In genomic region chr3:49120438-49121135, GRCh38 we compare ENCODE assay signal across 8 cellular contexts. TPM values are rescaled to one million over a fixed set of nuclear protein-coding genes. Genes with fewer than 3 reads are reported as not detected.
A peak's percentile ranks its signal among the peaks of the same experiment; 100 is the strongest.
DNase-seq lines count a peak whose midpoint lies in the region; ATAC-seq and TF ChIP-seq lines count a peak whose summit lies in the region.

Gene USP19 (minus strand): TSS chr3:49120823. CDS start chr3:49119145, 1,678 bp downstream.

- H3K36me3 Mint-ChIP-seq in activated CD4-positive, alpha-beta T cell treated with anti-CD3 and anti-CD28 coated beads for 36 hours (ENCODE audit: low read depth) = peaks cover 20% of the 10 kb centered on the region

- no peaks in the 10 kb centered on the region for H3K9me3 Mint-ChIP-seq in activated CD4-positive, alpha-beta T cell treated with anti-CD3 and anti-CD28 coated beads for 36 hours (ENCODE audit: low read depth)

- no peak for TF ChIP-seq CTCF in AG09309 (IDR thresholded peaks at IDR 0.05; ENCODE audit: control insufficient read depth, insufficient read depth, low read depth, low read length, missing control alignments)
- no peak for TF ChIP-seq CTCF in choroid plexus epithelial cell (conservative IDR thresholded peaks at IDR 0.05; ENCODE audit: low read depth, low read length)

- H3K4me3 ChIP-seq in AG09309 (ENCODE audit: control insufficient read depth, low read depth, low read length) (peak within 1 kb of the TSS; percentile 71), choroid plexus epithelial cell (ENCODE audit: low read depth, low read length) (peak within 1 kb of the TSS; percentile 98)

- peak within 1 kb of the TSS; percentile 88 for H3K27ac Mint-ChIP-seq in activated CD4-positive, alpha-beta T cell treated with anti-CD3 and anti-CD28 coated beads for 36 hours

- CTCF ChIA-PET in activated CD4-positive, alpha-beta T cell treated with anti-CD3 and anti-CD28 coated beads for 36 hours (lab: Charles Lee) = interaction anchor here (1.0 to 3.3 kb wide), 4 partner anchors 15 to 50 kb away, joined by 4 to 26 read pairs (median 6); partner anchors contain the start of gene QRICH1

- peak; percentile 57 for DNase-seq in AG09309 (ENCODE audit: low read depth)
- DNase-seq in NCI-H524 (lab: John Stamatoyannopoulos, UW) = peak; percentile 73 to 90
- DNase-seq in activated CD4-positive, alpha-beta T cell treated with anti-CD3 and anti-CD28 coated beads for 36 hours = peak; percentile 97
- peak; percentile 93 for DNase-seq in choroid plexus epithelial cell (ENCODE audit: low read depth)
- peak; percentile 85 to 92 for DNase-seq in stimulated activated CD4-positive, alpha-beta T cell treated with anti-CD3 and anti-CD28 coated beads, Interleukin-1b, Interleukin-23, amount 100 ng/mL, for 4 hours (ENCODE audit: low read depth in 2 of 2)

- H3K4me3 Mint-ChIP-seq in activated CD4-positive, alpha-beta T cell treated with anti-CD3 and anti-CD28 coated beads for 36 hours = peak within 1 kb of the TSS; percentile 87

- peak within 1 kb of the TSS; percentile 93 for H3K27ac ChIP-seq in layer of hippocampus (ENCODE audit: low read depth, low read length)

- ATAC-seq in GM18873 (IDR thresholded peaks at IDR 0.05; ENCODE audit: low FRiP score, unreplicated experiment) (peak; percentile 69), HG03175 (IDR thresholded peaks at IDR 0.05; ENCODE audit: unreplicated experiment) (peak; percentile 89)
- ATAC-seq in activated CD4-positive, alpha-beta T cell treated with anti-CD3 and anti-CD28 coated beads for 36 hours = peak; percentile 97

- intact Hi-C loops in activated CD4-positive, alpha-beta T cell treated with anti-CD3 and anti-CD28 coated beads for 36 hours (cut with DNase I, micrococcal nuclease) = loop anchor here (1.0 to 5.0 kb wide), 13 partner anchors 16 to 818 kb away; partner anchors contain the start of genes QARS1 (in 2 of the 2), QRICH1 (in 2 of the 2), APEH (in 1 of the 2) and C3orf62 (in 1 of the 2)

- no peaks in the 10 kb centered on the region for H3K27me3 Mint-ChIP-seq in activated CD4-positive, alpha-beta T cell treated with anti-CD3 and anti-CD28 coated beads for 36 hours

- peaks cover 19% of the 10 kb centered on the region for H3K4me1 Mint-ChIP-seq in activated CD4-positive, alpha-beta T cell treated with anti-CD3 and anti-CD28 coated beads for 36 hours

- no peaks in the 10 kb centered on the region for H3K27me3 ChIP-seq in layer of hippocampus (ENCODE audit: control insufficient read depth, insufficient read depth, low read length)

- POLR2A ChIA-PET in activated CD4-positive, alpha-beta T cell treated with anti-CD3 and anti-CD28 coated beads for 36 hours (lab: Charles Lee) = interaction anchor here (0.6 to 1.5 kb wide), 5 partner anchors 11 to 404 kb away, joined by 4 to 22 read pairs (median 4); partner anchors contain the start of genes IP6K2 and QRICH1

RNA-seq across cellular contexts. Expression of gene USP19, which starts in this region (rescaled TPM):
- 10 to 100 TPM; 45.2 to 45.9 TPM for total RNA-seq in activated CD4-positive, alpha-beta T cell treated with anti-CD3 and anti-CD28 coated beads for 36 hours

Comparison
In these comparisons a context has a peak if more than half of its experiments do, and no peak if none do; other contexts are left out.
1. Peak in every context shown above with its lines: DNase-seq, ATAC-seq, H3K4me3 ChIP-seq and H3K27ac ChIP-seq.